15 cellular contexts compared by ENCODE assay signal in genomic region chr15:86615816-86616215, GRCh38.
A peak's percentile ranks its signal among the peaks of the same experiment; 100 is the strongest.
DNase-seq lines count a peak whose midpoint lies in the region; ATAC-seq lines count a peak whose summit lies in the region.
"Had no signal": no experiment of that assay in that cellular context is flagged by ENCODE, and none has a peak within 500 bp of the region (broad histone marks: within the 10 kb centered on the region; RNA-seq: fewer than 3 reads in every experiment).

No MANE protein-coding gene starts in this region.

- no peak overlapping the region for H3K27ac ChIP-seq in substantia nigra (ENCODE audit: low read depth, low read length, poor library complexity, severe bottlenecking)
- H3K27ac ChIP-seq: SJCRH30 had no signal

- CTCF ChIA-PET in activated naive CD4-positive, alpha-beta T cell treated with anti-CD3 and anti-CD28 coated beads, Interleukin-2, amount 10 ng/mL, durations not matched to agents 7 days and 5 days (lab: Charles Lee) = interaction anchor here (1.6 kb wide), 1 partner anchor 9 kb away, joined by 4 read pairs; no protein-coding TSS in a partner anchor
- CTCF ChIA-PET in activated naive CD4-positive, alpha-beta T cell treated with anti-CD3 and anti-CD28 coated beads for 36 hours (lab: Charles Lee) = interaction anchor here (1.0 kb wide), 1 partner anchor 9 kb away, joined by 4 read pairs; no protein-coding TSS in a partner anchor

- no peak overlapping the region for H3K4me3 Mint-ChIP-seq in activated naive CD4-positive, alpha-beta T cell treated with anti-CD3 and anti-CD28 coated beads, Interleukin-2, amount 10 ng/mL, durations not matched to agents 7 days and 5 days
- H3K4me3 Mint-ChIP-seq in activated naive CD4-positive, alpha-beta T cell treated with anti-CD3 and anti-CD28 coated beads for 36 hours = no peak overlapping the region
- H3K4me3 Mint-ChIP-seq in activated T-helper 2 cell treated with anti-CD3 and anti-CD28 coated beads, Interferon-gamma antibody, Interleukin-2, Interleukin-4, amounts not matched to agents 10 μg/mL and 5 μg/mL and 100 μg/mL, durations not matched to agents 14 hours and 24 hours and 36 hours (ENCODE audit: low read depth) = peak overlapping the region; percentile 14
- peak overlapping the region; percentile 12 to 76 (median 56) for H3K4me3 Mint-ChIP-seq in naive thymus-derived CD8-positive, alpha-beta T cell

- H3K27ac Mint-ChIP-seq in activated naive CD4-positive, alpha-beta T cell treated with anti-CD3 and anti-CD28 coated beads, Interleukin-2, amount 10 ng/mL, durations not matched to agents 7 days and 5 days = peak overlapping the region; percentile 11
- H3K27ac Mint-ChIP-seq in activated naive CD4-positive, alpha-beta T cell treated with anti-CD3 and anti-CD28 coated beads for 36 hours = no peak overlapping the region
- H3K27ac Mint-ChIP-seq in activated T-helper 2 cell treated with anti-CD3 and anti-CD28 coated beads, Interferon-gamma antibody, Interleukin-2, Interleukin-4, amounts not matched to agents 10 μg/mL and 5 μg/mL and 100 μg/mL, durations not matched to agents 14 hours and 24 hours and 36 hours = peak overlapping the region; percentile 65
- peak overlapping the region in 8 of 10 donors; percentile 61 to 82 (median 67) for H3K27ac Mint-ChIP-seq in naive thymus-derived CD8-positive, alpha-beta T cell

- intact Hi-C loops in activated naive CD4-positive, alpha-beta T cell treated with anti-CD3 and anti-CD28 coated beads for 36 hours (cut with micrococcal nuclease) = no loop called here
- intact Hi-C loops in activated T-helper 2 cell treated with anti-CD3 and anti-CD28 coated beads, Interferon-gamma antibody, Interleukin-2, Interleukin-4, amounts not matched to agents 10 μg/mL and 5 μg/mL and 100 μg/mL, durations not matched to agents 14 hours and 24 hours and 36 hours (cut with micrococcal nuclease) = loop anchor here (1.0 kb wide), 1 partner anchor 8 kb away; no protein-coding TSS in a partner anchor

- H3K4me1 Mint-ChIP-seq in activated naive CD4-positive, alpha-beta T cell treated with anti-CD3 and anti-CD28 coated beads, Interleukin-2, amount 10 ng/mL, durations not matched to agents 7 days and 5 days = peaks cover 63% of the 10 kb centered on the region
- H3K4me1 Mint-ChIP-seq in activated naive CD4-positive, alpha-beta T cell treated with anti-CD3 and anti-CD28 coated beads for 36 hours (ENCODE audit: low read depth) = peaks cover 53% of the 10 kb centered on the region
- peaks cover 70% of the 10 kb centered on the region for H3K4me1 Mint-ChIP-seq in activated T-helper 2 cell treated with anti-CD3 and anti-CD28 coated beads, Interferon-gamma antibody, Interleukin-2, Interleukin-4, amounts not matched to agents 10 μg/mL and 5 μg/mL and 100 μg/mL, durations not matched to agents 14 hours and 24 hours and 36 hours (ENCODE audit: low read depth)
- H3K4me1 Mint-ChIP-seq in naive thymus-derived CD8-positive, alpha-beta T cell = peaks cover 35 to 75% (median 64%) of the 10 kb centered on the region in 4 donors

- H3K36me3 Mint-ChIP-seq in activated naive CD4-positive, alpha-beta T cell treated with anti-CD3 and anti-CD28 coated beads, Interleukin-2, amount 10 ng/mL, durations not matched to agents 7 days and 5 days = peaks cover 1% of the 10 kb centered on the region
- no peaks in the 10 kb centered on the region for H3K36me3 Mint-ChIP-seq in activated naive CD4-positive, alpha-beta T cell treated with anti-CD3 and anti-CD28 coated beads for 36 hours (ENCODE audit: low read depth)
- peaks cover 10% of the 10 kb centered on the region for H3K36me3 Mint-ChIP-seq in activated T-helper 2 cell treated with anti-CD3 and anti-CD28 coated beads, Interferon-gamma antibody, Interleukin-2, Interleukin-4, amounts not matched to agents 10 μg/mL and 5 μg/mL and 100 μg/mL, durations not matched to agents 14 hours and 24 hours and 36 hours (ENCODE audit: low read depth)
- peaks cover 0 to 1% (median 0%) of the 10 kb centered on the region in 3 donors for H3K36me3 Mint-ChIP-seq in naive thymus-derived CD8-positive, alpha-beta T cell

- ATAC-seq in naive thymus-derived CD8-positive, alpha-beta T cell = no peak

- no peaks in the 10 kb centered on the region for H3K27me3 Mint-ChIP-seq in activated naive CD4-positive, alpha-beta T cell treated with anti-CD3 and anti-CD28 coated beads, Interleukin-2, amount 10 ng/mL, durations not matched to agents 7 days and 5 days
- H3K27me3 Mint-ChIP-seq in activated naive CD4-positive, alpha-beta T cell treated with anti-CD3 and anti-CD28 coated beads for 36 hours (ENCODE audit: low read depth) = no peaks in the 10 kb centered on the region
- no peaks in the 10 kb centered on the region for H3K27me3 Mint-ChIP-seq in activated T-helper 2 cell treated with anti-CD3 and anti-CD28 coated beads, Interferon-gamma antibody, Interleukin-2, Interleukin-4, amounts not matched to agents 10 μg/mL and 5 μg/mL and 100 μg/mL, durations not matched to agents 14 hours and 24 hours and 36 hours (ENCODE audit: low read depth)
- peaks cover 0 to 2% (median 0%) of the 10 kb centered on the region in 5 donors for H3K27me3 Mint-ChIP-seq in naive thymus-derived CD8-positive, alpha-beta T cell

- POLR2A ChIA-PET in naive thymus-derived CD8-positive, alpha-beta T cell (lab: Charles Lee) = no interaction called here

- H3K4me3 ChIP-seq in Jurkat, Clone E6-1 (ENCODE audit: low read length) = no peak overlapping the region
- H3K4me3 ChIP-seq: SJCRH30 had no signal

- H3K9me3 Mint-ChIP-seq in activated naive CD4-positive, alpha-beta T cell treated with anti-CD3 and anti-CD28 coated beads, Interleukin-2, amount 10 ng/mL, durations not matched to agents 7 days and 5 days = no peaks in the 10 kb centered on the region
- no peaks in the 10 kb centered on the region for H3K9me3 Mint-ChIP-seq in activated naive CD4-positive, alpha-beta T cell treated with anti-CD3 and anti-CD28 coated beads for 36 hours
- peaks cover 6% of the 10 kb centered on the region for H3K9me3 Mint-ChIP-seq in activated T-helper 2 cell treated with anti-CD3 and anti-CD28 coated beads, Interferon-gamma antibody, Interleukin-2, Interleukin-4, amounts not matched to agents 10 μg/mL and 5 μg/mL and 100 μg/mL, durations not matched to agents 14 hours and 24 hours and 36 hours
- peaks cover 0 to 14% (median 0%) of the 10 kb centered on the region in 9 donors for H3K9me3 Mint-ChIP-seq in naive thymus-derived CD8-positive, alpha-beta T cell

- DNase-seq in activated naive CD4-positive, alpha-beta T cell treated with anti-CD3 and anti-CD28 coated beads, Interleukin-2, amount 10 ng/mL, durations not matched to agents 7 days and 5 days = no peak
- no peak for DNase-seq in activated naive CD4-positive, alpha-beta T cell treated with anti-CD3 and anti-CD28 coated beads for 36 hours
- DNase-seq in Jurkat, Clone E6-1 (ENCODE audit: low read depth, low spot score) = peak; percentile 28
- DNase-seq in activated T-helper 2 cell treated with anti-CD3 and anti-CD28 coated beads, Interferon-gamma antibody, Interleukin-2, Interleukin-4, amounts not matched to agents 10 μg/mL and 5 μg/mL and 100 μg/mL, durations not matched to agents 14 hours and 24 hours and 36 hours (ENCODE audit: low spot score) = no peak
- peak in 3 of 10 donors; percentile 9 to 22 (median 20) for DNase-seq in naive thymus-derived CD8-positive, alpha-beta T cell
- no peak for DNase-seq in NCI-H524 treated with DMSO at 0.1 percent for 48 hours (lab: John Stamatoyannopoulos, UW)
- DNase-seq in NCI-H524 (lab: John Stamatoyannopoulos, UW) = no peak
- no peak for DNase-seq in substantia nigra (lab: John Stamatoyannopoulos, UW)
- DNase-seq: KG1, NCI-H1048, NCI-H146, NCI-H2171, NCI-H510A, RPMI8226, SJCRH30 had no signal

Comparison
In these comparisons a context has a peak if more than half of its experiments do, and no peak if none do; other contexts are left out.
1. H3K4me3 Mint-ChIP-seq: peak in activated T-helper 2 cell treated with anti-CD3 and anti-CD28 coated beads, Interferon-gamma antibody, Interleukin-2, Interleukin-4, amounts not matched to agents 10 μg/mL and 5 μg/mL and 100 μg/mL, durations not matched to agents 14 hours and 24 hours and 36 hours (single experiment) and naive thymus-derived CD8-positive, alpha-beta T cell (10 of 10); none in activated naive CD4-positive, alpha-beta T cell treated with anti-CD3 and anti-CD28 coated beads, Interleukin-2, amount 10 ng/mL, durations not matched to agents 7 days and 5 days (single experiment) and activated naive CD4-positive, alpha-beta T cell treated with anti-CD3 and anti-CD28 coated beads for 36 hours (single experiment).